Comparison of ENCODE assay signal across 16 cellular contexts in genomic region chr12:7695159-7695930, GRCh38. TPM values are rescaled to one million over a fixed set of nuclear protein-coding genes. Genes with fewer than 3 reads are reported as not detected.
DNase-seq lines count a peak whose midpoint lies in the region; ATAC-seq and TF ChIP-seq lines count a peak whose summit lies in the region.
"Had no signal": no experiment of that assay in that cellular context is flagged by ENCODE, and none has a peak within 500 bp of the region (broad histone marks: within the 10 kb centered on the region; RNA-seq: fewer than 3 reads in every experiment).

TSS of gene GDF3 (minus strand) at chr12:7695775. CDS start at chr12:7695728, 47 bp downstream.

- H3K4me2 ChIP-seq in mammary epithelial cell (ENCODE audit: insufficient read depth, low read depth, low read length) = no peak within 1 kb of the TSS
- H3K4me2 ChIP-seq in hepatocyte = peak within 1 kb of the TSS; percentile 46

- H3K36me3 Mint-ChIP-seq in MCF 10A (ENCODE audit: insufficient read depth, unreplicated experiment) = no peaks in the 10 kb centered on the region

- no peak within 1 kb of the TSS for H3K9ac ChIP-seq in mammary epithelial cell (ENCODE audit: insufficient read depth, low read length)

- no peak within 1 kb of the TSS for H3K27ac ChIP-seq in mammary epithelial cell (ENCODE audit: insufficient read depth, low read depth, low read length)
- no peak within 1 kb of the TSS for H3K27ac ChIP-seq in hepatocyte
- H3K27ac ChIP-seq in thyroid gland = no peak within 1 kb of the TSS
- H3K27ac ChIP-seq: tibial artery had no signal

- no peak within 1 kb of the TSS for H3K27ac Mint-ChIP-seq in MCF 10A (ENCODE audit: low read depth, unreplicated experiment)
- H3K27ac Mint-ChIP-seq: IgD-negative memory B cell had no signal

- no peak for TF ChIP-seq POLR2A in thyroid gland (IDR thresholded peaks at IDR 0.05)

- no peaks in the 10 kb centered on the region for H3K79me2 ChIP-seq in mammary epithelial cell (ENCODE audit: insufficient read depth, low read length)
- no peaks in the 10 kb centered on the region for H3K79me2 ChIP-seq in hepatocyte

- CTCF ChIA-PET in MCF 10A (lab: Yijun Ruan, JAX) (interaction anchor here (1.2 kb wide), 1 partner anchor 53 kb away, joined by 4 read pairs; no protein-coding TSS in a partner anchor), mammary epithelial cell (lab: Charles Lee; ENCODE audit: low non-redundant PET) (no interaction called here)

- BruUV-seq in MCF 10A (replicated peaks; lab: Mats Ljungman, UMichigan) (no TSS peak), mammary epithelial cell (replicated peaks; lab: Mats Ljungman, UMichigan) (no TSS peak)

- H3K36me3 ChIP-seq in mammary epithelial cell (ENCODE audit: insufficient read depth, low read length) = no peaks in the 10 kb centered on the region
- no peaks in the 10 kb centered on the region for H3K36me3 ChIP-seq in hepatocyte (replicated peaks; ENCODE audit: insufficient read depth, low read depth)
- H3K36me3 ChIP-seq in thyroid gland = no peaks in the 10 kb centered on the region
- H3K36me3 ChIP-seq: gastrocnemius medialis, tibial artery had no signal

- no peak within 1 kb of the TSS for H2AFZ ChIP-seq in mammary epithelial cell (ENCODE audit: low read depth, low read length)
- no peak within 1 kb of the TSS for H2AFZ ChIP-seq in hepatocyte

- H3K9me3 Mint-ChIP-seq in MCF 10A (ENCODE audit: unreplicated experiment) = no peaks in the 10 kb centered on the region

- no peak for ATAC-seq in GM21786 (IDR thresholded peaks at IDR 0.05; ENCODE audit: unreplicated experiment)

- 56% methylated on average over 13 of the region's 13 CpGs for WGBS in mammary epithelial cell (ENCODE audit: low coverage, missing lambda C conversion rate)
- 42% methylated on average over 13 of the region's 13 CpGs for WGBS in hepatocyte (ENCODE audit: low lambda C conversion rate, missing lambda C conversion rate)
- WGBS in thyroid gland, 2 donors = 16 to 17% methylated on average over 13 of the region's 13 CpGs

- H3K4me1 ChIP-seq in mammary epithelial cell (ENCODE audit: insufficient read depth, low read length) (no peaks in the 10 kb centered on the region), hepatocyte (ENCODE audit: insufficient read depth) (no peaks in the 10 kb centered on the region), thyroid gland (peaks cover 0 to 3% of the 10 kb centered on the region in 2 donors)
- H3K4me1 ChIP-seq: gastrocnemius medialis had no signal

- no peaks in the 10 kb centered on the region for H3K27me3 Mint-ChIP-seq in MCF 10A (ENCODE audit: insufficient read depth, unreplicated experiment)

- TF ChIP-seq CTCF in MCF 10A (IDR thresholded peaks at IDR 0.05; ENCODE audit: unreplicated experiment) (no peak), mammary epithelial cell (conservative IDR thresholded peaks at IDR 0.05 in 1 of 2, IDR thresholded peaks at IDR 0.05 in 1 of 2; ENCODE audit: extremely low read depth in 1 of 2, insufficient read depth in 1 of 2, low read depth in 1 of 2, low read length in 2 of 2) (no peak), hepatocyte (IDR thresholded peaks at IDR 0.05; ENCODE audit: poor library complexity) (no peak), thyroid gland (IDR thresholded peaks at IDR 0.05) (no peak)

- intact Hi-C loops in MCF 10A (cut with micrococcal nuclease) = no loop called here
- intact Hi-C loops in mammary epithelial cell (cut with micrococcal nuclease) = no loop called here
- intact Hi-C loops in thyroid gland (cut with DNase I) = no loop called here

- POLR2A ChIA-PET in MCF 10A (lab: Yijun Ruan, JAX) = no interaction called here

- in situ Hi-C loops in mammary epithelial cell (cut with MboI; ENCODE audit: low sequenced_read_pairs in 2 of 2) = no loop called here

- H3K4me3 ChIP-seq in mammary epithelial cell (replicated peaks in 1 of 3; ENCODE audit: insufficient read depth in 1 of 3, low read depth in 2 of 3, low read length in 3 of 3) (no peak within 1 kb of the TSS), hepatocyte (no peak within 1 kb of the TSS), thyroid gland (replicated peaks in 1 of 3) (no peak within 1 kb of the TSS)
- H3K4me3 ChIP-seq: gastrocnemius medialis, tibial artery had no signal

- H3K27me3 ChIP-seq in mammary epithelial cell (ENCODE audit: insufficient read depth, low read length) (no peaks in the 10 kb centered on the region), hepatocyte (no peaks in the 10 kb centered on the region), thyroid gland (no peaks in the 10 kb centered on the region)
- H3K27me3 ChIP-seq: gastrocnemius medialis, tibial artery had no signal

- no peaks in the 10 kb centered on the region for H3K4me1 Mint-ChIP-seq in MCF 10A (ENCODE audit: insufficient read depth, unreplicated experiment)

- H4K20me1 ChIP-seq in mammary epithelial cell (ENCODE audit: insufficient read depth, low read length) (no peaks in the 10 kb centered on the region), hepatocyte (ENCODE audit: insufficient read depth, poor library complexity, severe bottlenecking) (no peaks in the 10 kb centered on the region)

- H3K9me3 ChIP-seq in mammary epithelial cell (replicated peaks; ENCODE audit: insufficient read depth, low read length) (no peaks in the 10 kb centered on the region), hepatocyte (ENCODE audit: low read depth) (no peaks in the 10 kb centered on the region), thyroid gland (no peaks in the 10 kb centered on the region)
- H3K9me3 ChIP-seq: gastrocnemius medialis, tibial artery had no signal

- peak; percentile 9 for DNase-seq in MCF 10A (ENCODE audit: unreplicated experiment)
- DNase-seq in mammary epithelial cell = no peak
- DNase-seq in astrocyte of the hippocampus (ENCODE audit: low read depth, low spot score) = peak; percentile 2
- no peak for DNase-seq in hepatocyte (ENCODE audit: low spot score)
- peak; percentile 37 to 56 for DNase-seq in thyroid gland
- DNase-seq in activated gamma-delta T cell (lab: John Stamatoyannopoulos, UW) = no peak
- DNase-seq in SHP77 treated with DMSO at 0.1 percent for 48 hours (lab: John Stamatoyannopoulos, UW) = no peak
- DNase-seq: activated gamma-delta T cell treated with Interleukin-2 at 50 U/mL for 16 hours, gastrocnemius medialis, midbrain, NCI-H2029 treated with DMSO at 0.1 percent for 48 hours, retina, SW 1271 had no signal

- no peaks in the 10 kb centered on the region for H3K9me2 ChIP-seq in hepatocyte (replicated peaks; ENCODE audit: insufficient read depth)

- dilution Hi-C loops in mammary epithelial cell (cut with HindIII; ENCODE audit: low sequenced_read_pairs) = no loop called here

- no peak within 1 kb of the TSS for H3K4me3 Mint-ChIP-seq in MCF 10A (ENCODE audit: unreplicated experiment)
- H3K4me3 Mint-ChIP-seq: IgD-negative memory B cell had no signal

RNA-seq across cellular contexts. Expression of gene GDF3, which starts in this region (rescaled TPM):
- total RNA-seq in MCF 10A (2022) = not detected in 2 replicates
- not detected for total RNA-seq in mammary epithelial cell
- polyA plus RNA-seq in mammary epithelial cell = not detected
- polyA minus RNA-seq in mammary epithelial cell = not detected
- total RNA-seq in hepatocyte = not detected in 2 replicates
- polyA plus RNA-seq in hepatocyte = 0.19 TPM in 1 of 2 replicates, not detected in the other
- under 1 TPM in 2 of 4 donors, not detected in 2; 0.45 to 0.63 TPM for total RNA-seq in thyroid gland
- total RNA-seq: gastrocnemius medialis had no signal
- polyA plus RNA-seq: IgD-negative memory B cell had no signal

Comparison
In these comparisons a context has a peak if more than half of its experiments do, and no peak if none do; other contexts are left out.
1. Peak in DNase-seq in MCF 10A; RNA of the gene not detected or under 1 TPM.
2. Peak in DNase-seq in thyroid gland; RNA of the gene not detected or under 1 TPM.